ENCODE assay signal across 8 cellular contexts in genomic region chr1:235831148-235831547, GRCh38. TPM values are rescaled to one million over a fixed set of nuclear protein-coding genes. Genes with fewer than 3 reads are reported as not detected.
DNase-seq lines count a peak whose midpoint lies in the region; ATAC-seq and TF ChIP-seq lines count a peak whose summit lies in the region.

No MANE protein-coding gene starts in this region.

- ATAC-seq in HG02981 (IDR thresholded peaks at IDR 0.05; ENCODE audit: unreplicated experiment), result peak; percentile 96

- no peak for TF ChIP-seq CTCF in Caco-2 (IDR thresholded peaks at IDR 0.05; ENCODE audit: insufficient read depth in 1 of 2, low read depth in 1 of 2, low read length in 1 of 2, severe bottlenecking in 1 of 2, unreplicated experiment in 1 of 2)
- TF ChIP-seq CTCF in endodermal cell (conservative IDR thresholded peaks at IDR 0.05), result no peak

- no peak overlapping the region for H3K27ac Mint-ChIP-seq in T-helper 2 cell treated with Interferon-gamma antibody and Interleukin-4, amounts not matched to agents 5 μg/mL and 100 μg/mL, for 36 hours
- no peak overlapping the region for H3K27ac Mint-ChIP-seq in Caco-2 (ENCODE audit: unreplicated experiment)
- H3K27ac Mint-ChIP-seq in endodermal cell, result no peak overlapping the region

- DNase-seq in stimulated activated CD4-positive, alpha-beta T cell treated with anti-CD3 and anti-CD28 coated beads, Interleukin-15, amount 100 ng/mL, for 48 hours (ENCODE audit: low read depth in 2 of 2), result peak; percentile 27 to 38
- DNase-seq in stimulated activated CD4-positive, alpha-beta T cell treated with anti-CD3 and anti-CD28 coated beads, Interleukin-4, amount 100 ng/mL, for 4 hours, result no peak
- peak; percentile 56 for DNase-seq in T-helper 2 cell treated with Interferon-gamma antibody and Interleukin-4, amounts not matched to agents 5 μg/mL and 100 μg/mL, for 36 hours (ENCODE audit: low spot score)
- DNase-seq in lung microvascular endothelial cell (ENCODE audit: low read depth in 2 of 2) (peak; percentile 7 to 14), Caco-2 (no peak), endodermal cell (no peak)
- no peak for DNase-seq in activated effector memory CD4-positive, alpha-beta T cell treated with anti-CD3 and anti-CD28 coated beads, Interleukin-2, amount 50 U/mL, for 16 hours

- CTCF ChIA-PET in Caco-2 (lab: Charles Lee), result no interaction called here

- no peaks in the 10 kb centered on the region; the same call in 1 of the 2 replicates for H3K27me3 ChIP-seq in Caco-2 (replicated peaks; ENCODE audit: control insufficient read depth, insufficient read depth, low read length)
- no peaks in the 10 kb centered on the region for H3K27me3 ChIP-seq in endodermal cell (ENCODE audit: control insufficient read depth, insufficient read depth, low read length, poor library complexity, severe bottlenecking)

- H3K4me3 Mint-ChIP-seq in T-helper 2 cell treated with Interferon-gamma antibody and Interleukin-4, amounts not matched to agents 5 μg/mL and 100 μg/mL, for 36 hours, result no peak overlapping the region
- H3K4me3 Mint-ChIP-seq in Caco-2 (ENCODE audit: unreplicated experiment) (no peak overlapping the region), endodermal cell (no peak overlapping the region)

- H3K9ac ChIP-seq in endodermal cell (ENCODE audit: extremely low read depth, low read length, poor library complexity, severe bottlenecking), result no peak overlapping the region

- no peaks in the 10 kb centered on the region for H3K9me3 Mint-ChIP-seq in T-helper 2 cell treated with Interferon-gamma antibody and Interleukin-4, amounts not matched to agents 5 μg/mL and 100 μg/mL, for 36 hours
- H3K9me3 Mint-ChIP-seq in Caco-2 (ENCODE audit: unreplicated experiment), result no peaks in the 10 kb centered on the region
- H3K9me3 Mint-ChIP-seq in endodermal cell, result no peaks in the 10 kb centered on the region

- no peaks in the 10 kb centered on the region for H3K4me1 ChIP-seq in Caco-2
- H3K4me1 ChIP-seq in endodermal cell (ENCODE audit: control insufficient read depth, insufficient read depth, low read length), result no peaks in the 10 kb centered on the region

- intact Hi-C loops in Caco-2 (cut with micrococcal nuclease; ENCODE audit: unreplicated experiment), result no loop called here

- 81 to 86% methylated on average over 3 to 5 of the region's 5 CpGs for WGBS in endodermal cell (ENCODE audit: insufficient coverage in 1 of 2, insufficient read length in 1 of 2), 2 experiments

- H3K36me3 Mint-ChIP-seq in T-helper 2 cell treated with Interferon-gamma antibody and Interleukin-4, amounts not matched to agents 5 μg/mL and 100 μg/mL, for 36 hours (ENCODE audit: low read depth), result peaks cover 5% of the 10 kb centered on the region
- H3K36me3 Mint-ChIP-seq in Caco-2 (ENCODE audit: insufficient read depth, unreplicated experiment) (no peaks in the 10 kb centered on the region), endodermal cell (ENCODE audit: low read depth) (no peaks in the 10 kb centered on the region)

- H3K36me3 ChIP-seq in Caco-2 (ENCODE audit: control insufficient read depth, insufficient read depth, low read length) (no peaks in the 10 kb centered on the region), endodermal cell (ENCODE audit: control insufficient read depth, insufficient read depth, low read length) (no peaks in the 10 kb centered on the region)

- no TSS peak for BruUV-seq in Caco-2 (replicated peaks; lab: Mats Ljungman, UMichigan)

- H3K9me3 ChIP-seq in Caco-2 (no peaks in the 10 kb centered on the region), endodermal cell (ENCODE audit: control insufficient read depth, low read length) (no peaks in the 10 kb centered on the region)

- H3K27me3 Mint-ChIP-seq in T-helper 2 cell treated with Interferon-gamma antibody and Interleukin-4, amounts not matched to agents 5 μg/mL and 100 μg/mL, for 36 hours (ENCODE audit: low read depth), result no peaks in the 10 kb centered on the region
- H3K27me3 Mint-ChIP-seq in Caco-2 (ENCODE audit: insufficient read depth, unreplicated experiment) (no peaks in the 10 kb centered on the region), endodermal cell (ENCODE audit: insufficient read depth) (no peaks in the 10 kb centered on the region)

- H3K27ac ChIP-seq in endodermal cell (ENCODE audit: low read depth, low read length), result no peak overlapping the region

- POLR2A ChIA-PET in Caco-2 (lab: Charles Lee), result no interaction called here

- no peaks in the 10 kb centered on the region for H3K4me1 Mint-ChIP-seq in T-helper 2 cell treated with Interferon-gamma antibody and Interleukin-4, amounts not matched to agents 5 μg/mL and 100 μg/mL, for 36 hours (ENCODE audit: low read depth)
- no peaks in the 10 kb centered on the region for H3K4me1 Mint-ChIP-seq in Caco-2 (ENCODE audit: low read depth, unreplicated experiment)
- H3K4me1 Mint-ChIP-seq in endodermal cell, result no peaks in the 10 kb centered on the region

- no peak overlapping the region for H3K4me3 ChIP-seq in Caco-2 (ENCODE audit: low read depth, low read length)
- no peak overlapping the region for H3K4me3 ChIP-seq in endodermal cell (ENCODE audit: low read length)

RNA-seq across cellular contexts. Expression of gene LYST, which starts 35.6 kb away (rescaled TPM):
- total RNA-seq in lung microvascular endothelial cell (11.8 and 12.7 TPM in 2 replicates), Caco-2 (2022) (3.6 and 5.6 TPM in 2 replicates), endodermal cell (1 to 10 TPM; 2.5 to 6.8 TPM)
- 2.1 TPM for polyA plus RNA-seq in endodermal cell (2013, experiment 1 of 2)
- polyA plus RNA-seq in endodermal cell (2013, experiment 2 of 2), result 1.7 TPM

Comparison
In these comparisons a context has a peak if more than half of its experiments do, and no peak if none do; other contexts are left out.
1. DNase-seq: peak in stimulated activated CD4-positive, alpha-beta T cell treated with anti-CD3 and anti-CD28 coated beads, Interleukin-15, amount 100 ng/mL, for 48 hours (2 of 2), T-helper 2 cell treated with Interferon-gamma antibody and Interleukin-4, amounts not matched to agents 5 μg/mL and 100 μg/mL, for 36 hours (single experiment) and lung microvascular endothelial cell (2 of 2); none in stimulated activated CD4-positive, alpha-beta T cell treated with anti-CD3 and anti-CD28 coated beads, Interleukin-4, amount 100 ng/mL, for 4 hours (0 of 2), Caco-2 (0 of 2), activated effector memory CD4-positive, alpha-beta T cell treated with anti-CD3 and anti-CD28 coated beads, Interleukin-2, amount 50 U/mL, for 16 hours (single experiment) and endodermal cell (single experiment).